12 cellular contexts compared by ENCODE assay signal in the genomic region with DNA sequence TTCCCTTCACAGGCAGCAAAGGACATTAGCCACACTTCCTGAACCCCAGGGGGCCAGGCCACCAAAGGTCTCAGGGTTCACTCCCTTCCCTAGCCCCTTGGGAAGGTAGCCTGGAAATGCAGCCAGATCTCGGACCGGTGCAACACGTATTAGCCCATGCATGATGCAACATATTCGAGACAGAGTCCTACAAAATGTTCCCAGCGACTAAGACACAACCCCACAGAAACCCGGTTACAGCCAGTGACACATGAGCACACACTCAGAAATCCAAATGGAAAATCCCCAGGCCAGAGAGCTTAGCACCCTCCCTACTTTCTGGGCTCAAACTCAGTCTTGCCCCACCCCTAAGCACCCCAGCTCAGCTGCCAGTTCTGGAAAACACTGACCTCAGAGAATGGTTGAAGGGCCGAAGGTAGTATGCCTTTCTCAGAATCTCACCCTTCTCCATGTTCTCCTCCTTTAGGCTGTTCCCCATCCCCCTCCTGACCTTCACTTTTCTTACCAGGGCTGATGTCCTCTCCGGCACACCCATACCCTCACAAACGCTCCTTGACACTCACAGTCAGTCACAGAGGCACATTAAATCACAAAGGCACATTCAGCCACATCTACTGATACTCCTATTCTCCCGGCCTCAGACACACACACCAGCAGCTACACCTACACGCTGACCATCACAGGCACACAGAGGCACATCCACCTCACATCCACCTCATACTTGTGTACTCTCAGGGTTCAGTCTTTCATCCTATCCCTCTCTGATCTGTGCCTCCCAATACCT. TPM values are rescaled to one million over a fixed set of nuclear protein-coding genes. Genes with fewer than 3 reads are reported as not detected.
A peak's percentile ranks its signal among the peaks of the same experiment; 100 is the strongest.
DNase-seq lines count a peak whose midpoint lies in the region; TF ChIP-seq lines count a peak whose summit lies in the region.
"Had no signal": no experiment of that assay in that cellular context is flagged by ENCODE, and none has a peak within 500 bp of the region (broad histone marks: within the 10 kb centered on the region; RNA-seq: fewer than 3 reads in every experiment).

A gene with protein sequence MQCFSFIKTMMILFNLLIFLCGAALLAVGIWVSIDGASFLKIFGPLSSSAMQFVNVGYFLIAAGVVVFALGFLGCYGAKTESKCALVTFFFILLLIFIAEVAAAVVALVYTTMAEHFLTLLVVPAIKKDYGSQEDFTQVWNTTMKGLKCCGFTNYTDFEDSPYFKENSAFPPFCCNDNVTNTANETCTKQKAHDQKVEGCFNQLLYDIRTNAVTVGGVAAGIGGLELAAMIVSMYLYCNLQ (plus strand): TSS at position 640 of the 784 bp plus-strand sequence. CDS start 6,021 bp downstream, outside the sequence.

- H3K9me3 Mint-ChIP-seq in activated CD4-positive, alpha-beta T cell treated with anti-CD3 and anti-CD28 coated beads, Interleukin-2, amount 10 ng/mL, durations not matched to agents 24 days and 14 days, result no peaks in the 10 kb centered on the region
- H3K9me3 Mint-ChIP-seq: stimulated activated memory B cell treated with anti-CD40 and anti-IgM and Interleukin-4, amounts not matched to agents 10 μg/mL and 1 μg/mL and 100 μg/mL, for 72 hours had no signal

- no peak within 1 kb of the TSS for H3K27ac Mint-ChIP-seq in activated CD4-positive, alpha-beta T cell treated with anti-CD3 and anti-CD28 coated beads, Interleukin-2, amount 10 ng/mL, durations not matched to agents 24 days and 14 days
- H3K27ac Mint-ChIP-seq: stimulated activated memory B cell treated with anti-CD40 and anti-IgM and Interleukin-4, amounts not matched to agents 10 μg/mL and 1 μg/mL and 100 μg/mL, for 72 hours had no signal

- H3K23ac ChIP-seq in neuronal stem cell (ENCODE audit: low read depth, low read length, poor library complexity), result no peak within 1 kb of the TSS

- WGBS in neuronal stem cell (ENCODE audit: extremely low coverage in 2 of 2, insufficient read length in 2 of 2, insufficient replicate concordance in 1 of 2), 2 donors, result no CpG with 5 or more reads among the region's 11 CpGs
- 70 to 81% (median 79%) methylated on average over 11 of the region's 11 CpGs for WGBS in ovary, 3 donors

- no peak within 1 kb of the TSS for H3K4me3 ChIP-seq in fibroblast of mammary gland (ENCODE audit: control insufficient read depth, low read depth, low read length)
- H3K4me3 ChIP-seq in neuronal stem cell (ENCODE audit: low read length in 2 of 2), result no peak within 1 kb of the TSS
- no peak within 1 kb of the TSS for H3K4me3 ChIP-seq in vagina
- H3K4me3 ChIP-seq in ovary, result no peak within 1 kb of the TSS

- peak within 1 kb of the TSS; percentile 32 for H3K18ac ChIP-seq in neuronal stem cell (ENCODE audit: low read length)

- no peaks in the 10 kb centered on the region for H3K79me1 ChIP-seq in neuronal stem cell (ENCODE audit: low read depth, low read length)

- H2BK12ac ChIP-seq in neuronal stem cell (ENCODE audit: low read length), result peak within 1 kb of the TSS; percentile 36

- no peak within 1 kb of the TSS for H3K4me3 Mint-ChIP-seq in activated CD4-positive, alpha-beta T cell treated with anti-CD3 and anti-CD28 coated beads, Interleukin-2, amount 10 ng/mL, durations not matched to agents 24 days and 14 days
- H3K4me3 Mint-ChIP-seq: stimulated activated memory B cell treated with anti-CD40 and anti-IgM and Interleukin-4, amounts not matched to agents 10 μg/mL and 1 μg/mL and 100 μg/mL, for 72 hours had no signal

- TF ChIP-seq POLR2A in vagina (IDR thresholded peaks at IDR 0.05) (no peak), ovary (IDR thresholded peaks at IDR 0.05) (no peak)

- H3K27me3 Mint-ChIP-seq in activated CD4-positive, alpha-beta T cell treated with anti-CD3 and anti-CD28 coated beads, Interleukin-2, amount 10 ng/mL, durations not matched to agents 24 days and 14 days, result peaks cover 15% of the 10 kb centered on the region
- H3K27me3 Mint-ChIP-seq: stimulated activated memory B cell treated with anti-CD40 and anti-IgM and Interleukin-4, amounts not matched to agents 10 μg/mL and 1 μg/mL and 100 μg/mL, for 72 hours had no signal

- H2BK120ac ChIP-seq in neuronal stem cell (ENCODE audit: low read depth, low read length), result no peak within 1 kb of the TSS

- TF ChIP-seq CTCF in fibroblast of mammary gland (conservative IDR thresholded peaks at IDR 0.05; ENCODE audit: control insufficient read depth, insufficient read depth, low read depth, low read length), result no peak
- no peak for TF ChIP-seq CTCF in vagina (IDR thresholded peaks at IDR 0.05)
- TF ChIP-seq CTCF in ovary (IDR thresholded peaks at IDR 0.05), result no peak

- H2BK5ac ChIP-seq in neuronal stem cell (ENCODE audit: low read length), result no peak within 1 kb of the TSS

- H3K9ac ChIP-seq in neuronal stem cell (ENCODE audit: low read depth, low read length, poor library complexity), result no peak within 1 kb of the TSS

- H2BK15ac ChIP-seq in neuronal stem cell (ENCODE audit: low read length), result no peak within 1 kb of the TSS

- peak; percentile 51 for DNase-seq in activated CD4-positive, alpha-beta T cell treated with anti-CD3 and anti-CD28 coated beads, Interleukin-2, amount 10 ng/mL, durations not matched to agents 24 days and 14 days
- DNase-seq in activated CD4-positive, alpha-beta T cell treated with anti-CD3 and anti-CD28 coated beads for 4 hours, result no peak
- peak; percentile 57 for DNase-seq in fibroblast of mammary gland (ENCODE audit: low read depth)
- no peak for DNase-seq in neuronal stem cell (ENCODE audit: low spot score)
- DNase-seq in vagina (ENCODE audit: extremely low spot score in 2 of 2), result no peak
- no peak for DNase-seq in NCI-H2171 (lab: John Stamatoyannopoulos, UW)
- DNase-seq in 8988T, result no peak
- no peak for DNase-seq in ovary
- DNase-seq: ACHN; activated naive CD4-positive, alpha-beta T cell treated with anti-CD3 and anti-CD28 coated beads, Interleukin-2, amount 50 U/mL, for 16 hours; T-helper 9 cell had no signal

- no peaks in the 10 kb centered on the region for H3K36me3 ChIP-seq in neuronal stem cell (replicated peaks in 1 of 2; ENCODE audit: control insufficient read depth in 2 of 2, insufficient read depth in 2 of 2, low read length in 2 of 2)
- no peaks in the 10 kb centered on the region for H3K36me3 ChIP-seq in vagina
- H3K36me3 ChIP-seq in ovary, result no peaks in the 10 kb centered on the region

- no peaks in the 10 kb centered on the region for H3K9me3 ChIP-seq in neuronal stem cell (replicated peaks in 1 of 2; ENCODE audit: control insufficient read depth in 2 of 2, insufficient read depth in 1 of 2, low read depth in 1 of 2, low read length in 2 of 2)
- no peaks in the 10 kb centered on the region for H3K9me3 ChIP-seq in vagina
- no peaks in the 10 kb centered on the region for H3K9me3 ChIP-seq in ovary

- no peak within 1 kb of the TSS for H4K8ac ChIP-seq in neuronal stem cell (ENCODE audit: low read depth, low read length)

- H3K4me1 ChIP-seq in neuronal stem cell (ENCODE audit: control insufficient read depth in 2 of 2, insufficient read depth in 1 of 2, low read depth in 1 of 2, low read length in 2 of 2) (peaks cover 7 to 18% of the 10 kb centered on the region in 2 donors), vagina (peaks cover 47% of the 10 kb centered on the region), ovary (ENCODE audit: insufficient read depth) (no peaks in the 10 kb centered on the region)

- no peak within 1 kb of the TSS for H3K4ac ChIP-seq in neuronal stem cell (ENCODE audit: low read length)

- H3K4me1 Mint-ChIP-seq in activated CD4-positive, alpha-beta T cell treated with anti-CD3 and anti-CD28 coated beads, Interleukin-2, amount 10 ng/mL, durations not matched to agents 24 days and 14 days, result no peaks in the 10 kb centered on the region

- H3K27me3 ChIP-seq in neuronal stem cell (ENCODE audit: control insufficient read depth in 3 of 3, insufficient read depth in 3 of 3, low read depth in 1 of 3, low read length in 3 of 3) (peaks cover 0 to 11% (median 0%) of the 10 kb centered on the region in 3 experiments), vagina (no peaks in the 10 kb centered on the region), ovary (no peaks in the 10 kb centered on the region)

- no peak within 1 kb of the TSS for H3K14ac ChIP-seq in neuronal stem cell (ENCODE audit: low read length)

- no peak within 1 kb of the TSS for H3K27ac ChIP-seq in neuronal stem cell (replicated peaks; ENCODE audit: low read length)
- H3K27ac ChIP-seq in vagina, result peak within 1 kb of the TSS; percentile 73
- no peak within 1 kb of the TSS for H3K27ac ChIP-seq in ovary

- H2AK5ac ChIP-seq in neuronal stem cell (ENCODE audit: low read depth, low read length), result no peak within 1 kb of the TSS

- no peak for TF ChIP-seq EP300 in ovary (IDR thresholded peaks at IDR 0.05)

- no peak within 1 kb of the TSS for H4K91ac ChIP-seq in neuronal stem cell (ENCODE audit: low read depth, low read length, poor library complexity)

- H3K36me3 Mint-ChIP-seq in activated CD4-positive, alpha-beta T cell treated with anti-CD3 and anti-CD28 coated beads, Interleukin-2, amount 10 ng/mL, durations not matched to agents 24 days and 14 days (ENCODE audit: low read depth), result no peaks in the 10 kb centered on the region
- H3K36me3 Mint-ChIP-seq: stimulated activated memory B cell treated with anti-CD40 and anti-IgM and Interleukin-4, amounts not matched to agents 10 μg/mL and 1 μg/mL and 100 μg/mL, for 72 hours had no signal

- H2AFZ ChIP-seq in neuronal stem cell (ENCODE audit: low read length), result peak within 1 kb of the TSS; percentile 69

- intact Hi-C loops in activated CD4-positive, alpha-beta T cell treated with anti-CD3 and anti-CD28 coated beads, Interleukin-2, amount 10 ng/mL, durations not matched to agents 24 days and 14 days (cut with micrococcal nuclease), result no loop called here
- intact Hi-C loops in vagina (cut with DNase I), result loop anchor here (2.0 kb wide), 1 partner anchor 42 kb away; a partner anchor contains a TSS
- intact Hi-C loops in ovary (cut with DNase I), result loop anchor here in 1 of 4 donors (5.0 kb wide), 1 partner anchor 137 kb away; no protein-coding TSS in a partner anchor

- no peak within 1 kb of the TSS for H3K4me2 ChIP-seq in neuronal stem cell (ENCODE audit: insufficient read depth, low read length, poor library complexity, severe bottlenecking)

RNA-seq across cellular contexts. Expression of the gene that starts here (rescaled TPM):
- total RNA-seq in activated CD4-positive, alpha-beta T cell treated with anti-CD3 and anti-CD28 coated beads, Interleukin-2, amount 10 ng/mL, durations not matched to agents 24 days and 14 days, result not detected in 2 replicates
- not detected for polyA plus RNA-seq in neuronal stem cell (2013, experiment 1 of 2)
- polyA plus RNA-seq in neuronal stem cell (2013, experiment 2 of 2), result not detected
- total RNA-seq in vagina, result 3.9 TPM
- total RNA-seq in ovary, result 10 to 100 TPM in 1 of 7 donors, 1 to 10 TPM in 4, under 1 TPM in 2; 0.18 to 26.9 (median 3.1) TPM
- 1 to 10 TPM in 1 of 2 donors, under 1 TPM in 1; 0.65 to 2.8 TPM for polyA plus RNA-seq in ovary

Comparison
In these comparisons a context has a peak if more than half of its experiments do, and no peak if none do; other contexts are left out.
1. Peak in DNase-seq in activated CD4-positive, alpha-beta T cell treated with anti-CD3 and anti-CD28 coated beads, Interleukin-2, amount 10 ng/mL, durations not matched to agents 24 days and 14 days; RNA of the gene not detected or under 1 TPM.